ENCODE assay signal across 9 cellular contexts in genomic region chr9:84670106-84670800, GRCh38. TPM values are rescaled to one million over a fixed set of nuclear protein-coding genes. Genes with fewer than 3 reads are reported as not detected.
DNase-seq lines count a peak whose midpoint lies in the region; ATAC-seq lines count a peak whose summit lies in the region.
"Had no signal": no experiment of that assay in that cellular context is flagged by ENCODE, and none has a peak within 500 bp of the region (broad histone marks: within the 10 kb centered on the region; RNA-seq: fewer than 3 reads in every experiment).

No MANE protein-coding gene starts in this region.

- H3K27me3 ChIP-seq in NT2/D1 (ENCODE audit: insufficient read depth, insufficient read length): peaks cover 65% of the 10 kb centered on the region
- H3K27me3 ChIP-seq in trophoblast cell (ENCODE audit: insufficient read depth, low read length): peaks cover 22% of the 10 kb centered on the region

- no peak overlapping the region for H3K27ac ChIP-seq in trophoblast cell (ENCODE audit: low read depth, low read length)

- peak overlapping the region; percentile 48 for H3K4me3 ChIP-seq in NT2/D1 (ENCODE audit: insufficient read length, low read depth)
- H3K4me3 ChIP-seq in trophoblast cell (ENCODE audit: low read depth, low read length): peak overlapping the region; percentile 63

- no peaks in the 10 kb centered on the region for H3K79me1 ChIP-seq in trophoblast cell (ENCODE audit: low read length)

- no peaks in the 10 kb centered on the region for H3K79me2 ChIP-seq in trophoblast cell (ENCODE audit: control insufficient read depth, insufficient read depth, low read length, poor library complexity)

- H2AK5ac ChIP-seq in trophoblast cell (ENCODE audit: low read length): no peak overlapping the region

- no peak overlapping the region for H3K4ac ChIP-seq in trophoblast cell (ENCODE audit: low read depth, low read length)

- H3K9me3 ChIP-seq in ES-I3 (ENCODE audit: control insufficient read depth, insufficient read depth, low read length) (no peaks in the 10 kb centered on the region), NT2/D1 (ENCODE audit: insufficient read depth, low read length) (peaks cover 8% of the 10 kb centered on the region), trophoblast cell (ENCODE audit: insufficient read depth, low read depth, low read length) (peaks cover 3% of the 10 kb centered on the region)

- H4K8ac ChIP-seq in trophoblast cell (ENCODE audit: low read depth, low read length): no peak overlapping the region

- WGBS in trophoblast cell (ENCODE audit: extremely low coverage, insufficient coverage, insufficient read length): no CpG with 5 or more reads among the region's 58 CpGs

- H3K23ac ChIP-seq in trophoblast cell (ENCODE audit: low read length): no peak overlapping the region

- H2AFZ ChIP-seq in trophoblast cell (ENCODE audit: insufficient read depth, low read length, poor library complexity): peak overlapping the region; percentile 5

- H3K9ac ChIP-seq in ES-I3 (ENCODE audit: low read depth, low read length) (peak overlapping the region; percentile 57; the same call in 1 of the 2 replicates), NT2/D1 (ENCODE audit: insufficient read length, low read depth) (peak overlapping the region; percentile 65), trophoblast cell (ENCODE audit: low read length) (no peak overlapping the region)

- H3K4me2 ChIP-seq in trophoblast cell (ENCODE audit: low read length): peak overlapping the region; percentile 90

- H3K4me1 ChIP-seq in ES-I3 (ENCODE audit: insufficient read depth, low read length) (no peaks in the 10 kb centered on the region), NT2/D1 (ENCODE audit: insufficient read depth, insufficient read length) (peaks cover 3% of the 10 kb centered on the region), trophoblast cell (ENCODE audit: control insufficient read depth in 1 of 2, insufficient read depth in 2 of 2, low read length in 2 of 2) (peaks cover 11 to 26% of the 10 kb centered on the region in 2 experiments)

- intact Hi-C loops in Right ventricle myocardium superior (cut with DNase I): loop anchor here (10.0 kb wide), 1 partner anchor 265 kb away; no protein-coding TSS in a partner anchor

- no peak overlapping the region for H4K12ac ChIP-seq in trophoblast cell (ENCODE audit: low read depth, low read length)

- H2BK120ac ChIP-seq in trophoblast cell (ENCODE audit: insufficient read depth, low read length, poor library complexity): no peak overlapping the region

- H2BK12ac ChIP-seq in trophoblast cell (ENCODE audit: low read length): no peak overlapping the region

- no peak overlapping the region for H3K18ac ChIP-seq in trophoblast cell (ENCODE audit: low read length)

- H3K36me3 ChIP-seq in ES-I3 (ENCODE audit: insufficient read depth, low read length): no peaks in the 10 kb centered on the region
- no peaks in the 10 kb centered on the region for H3K36me3 ChIP-seq in NT2/D1 (ENCODE audit: insufficient read depth, insufficient read length, low read length)
- H3K36me3 ChIP-seq in trophoblast cell (ENCODE audit: control insufficient read depth in 1 of 2, insufficient read depth in 2 of 2, low read length in 2 of 2): no peaks in the 10 kb centered on the region

- peak; percentile 58 for ATAC-seq in Right ventricle myocardium superior (ENCODE audit: poor library complexity)

- no peak overlapping the region for H4K91ac ChIP-seq in trophoblast cell (ENCODE audit: low read depth, low read length)

- H3K14ac ChIP-seq in trophoblast cell (ENCODE audit: low read length): no peak overlapping the region

- H2BK5ac ChIP-seq in trophoblast cell (ENCODE audit: low read depth, low read length, poor library complexity): no peak overlapping the region

- DNase-seq in NT2/D1 (ENCODE audit: low read depth, low spot score) (no peak), Right ventricle myocardium superior (peak; percentile 63), trophoblast cell (no peak), OCI-M1 (lab: John Stamatoyannopoulos, UW) (no peak), HCEC 1CT (no peak), cerebellar nuclear complex (lab: John Stamatoyannopoulos, UW) (no peak), NOMO-1 (lab: John Stamatoyannopoulos, UW; ENCODE audit: unreplicated experiment in 2 of 2) (no peak)
- DNase-seq: NCI-H2171 had no signal

RNA-seq across cellular contexts. Expression of gene NTRK2, which starts 0.7 kb away (rescaled TPM):
- 4.5 TPM for total RNA-seq in Right ventricle myocardium superior
- 3.9 and 4.9 TPM in 2 replicates for polyA plus RNA-seq in trophoblast cell (2013)
